8 cellular contexts compared by ENCODE assay signal in the genomic region with DNA sequence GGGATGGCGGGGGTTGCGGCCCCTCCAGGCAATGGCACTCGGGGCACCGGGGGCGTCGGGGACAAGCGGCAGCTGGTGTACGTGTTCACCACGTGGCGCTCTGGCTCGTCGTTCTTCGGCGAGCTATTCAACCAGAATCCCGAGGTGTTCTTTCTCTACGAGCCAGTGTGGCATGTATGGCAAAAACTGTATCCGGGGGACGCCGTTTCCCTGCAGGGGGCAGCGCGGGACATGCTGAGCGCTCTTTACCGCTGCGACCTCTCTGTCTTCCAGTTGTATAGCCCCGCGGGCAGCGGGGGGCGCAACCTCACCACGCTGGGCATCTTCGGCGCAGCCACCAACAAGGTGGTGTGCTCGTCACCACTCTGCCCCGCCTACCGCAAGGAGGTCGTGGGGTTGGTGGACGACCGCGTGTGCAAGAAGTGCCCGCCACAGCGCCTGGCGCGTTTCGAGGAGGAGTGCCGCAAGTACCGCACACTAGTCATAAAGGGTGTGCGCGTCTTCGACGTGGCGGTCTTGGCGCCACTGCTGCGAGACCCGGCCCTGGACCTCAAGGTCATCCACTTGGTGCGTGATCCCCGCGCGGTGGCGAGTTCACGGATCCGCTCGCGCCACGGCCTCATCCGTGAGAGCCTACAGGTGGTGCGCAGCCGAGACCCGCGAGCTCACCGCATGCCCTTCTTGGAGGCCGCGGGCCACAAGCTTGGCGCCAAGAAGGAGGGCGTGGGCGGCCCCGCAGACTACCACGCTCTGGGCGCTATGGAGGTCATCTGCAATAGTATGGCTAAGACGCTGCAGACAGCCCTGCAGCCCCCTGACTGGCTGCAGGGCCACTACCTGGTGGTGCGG. TPM values are rescaled to one million over a fixed set of nuclear protein-coding genes. Genes with fewer than 3 reads are reported as not detected.
DNase-seq lines count a peak whose midpoint lies in the region; ATAC-seq and TF ChIP-seq lines count a peak whose summit lies in the region.

No MANE protein-coding gene starts in this region.

- H3K4me3 ChIP-seq in effector memory CD4-positive, alpha-beta T cell (ENCODE audit: insufficient read depth, low read depth, low read length, poor library complexity, severe bottlenecking), result peak overlapping the region; percentile 82
- no peak overlapping the region for H3K4me3 ChIP-seq in mucosa of descending colon

- ATAC-seq in GM18517 (IDR thresholded peaks at IDR 0.05; ENCODE audit: unreplicated experiment) (peak; percentile 30), HG03469 (IDR thresholded peaks at IDR 0.05; ENCODE audit: unreplicated experiment) (peak; percentile 5), mucosa of descending colon (peak; percentile 32), HG02623 (IDR thresholded peaks at IDR 0.05; ENCODE audit: unreplicated experiment) (no peak)

- no peak for TF ChIP-seq CTCF in mucosa of descending colon (IDR thresholded peaks at IDR 0.05)

- no peak overlapping the region for H3K27ac ChIP-seq in effector memory CD4-positive, alpha-beta T cell (ENCODE audit: insufficient read depth, low read length, poor library complexity, severe bottlenecking)

- no peaks in the 10 kb centered on the region for H3K4me1 ChIP-seq in effector memory CD4-positive, alpha-beta T cell (ENCODE audit: control insufficient read depth, insufficient read depth, low read length, poor library complexity, severe bottlenecking)
- peaks cover 9% of the 10 kb centered on the region for H3K4me1 ChIP-seq in mucosa of descending colon (ENCODE audit: low read depth)

- no peaks in the 10 kb centered on the region for H3K36me3 ChIP-seq in effector memory CD4-positive, alpha-beta T cell (ENCODE audit: control insufficient read depth, insufficient read depth, low read length)
- no peaks in the 10 kb centered on the region for H3K36me3 ChIP-seq in mucosa of descending colon (ENCODE audit: low read depth)

- H3K9me3 ChIP-seq in effector memory CD4-positive, alpha-beta T cell (ENCODE audit: control insufficient read depth, low read length), result no peaks in the 10 kb centered on the region
- no peaks in the 10 kb centered on the region for H3K9me3 ChIP-seq in mucosa of descending colon

- H3K27me3 ChIP-seq in effector memory CD4-positive, alpha-beta T cell (replicated peaks; ENCODE audit: control insufficient read depth, insufficient read depth, low read length, poor library complexity, severe bottlenecking), result no peaks in the 10 kb centered on the region

- intact Hi-C loops in mucosa of descending colon (cut with DNase I, micrococcal nuclease), result no loop called here

- DNase-seq in activated CD4-positive, alpha-beta T cell treated with anti-CD3 and anti-CD28 coated beads, Interleukin-2, amount 50 U/mL, for 48 hours, result peak; percentile 73 to 79
- DNase-seq in effector memory CD4-positive, alpha-beta T cell, result no peak
- DNase-seq in mucosa of descending colon (peak; percentile 60 to 76 (median 64)), NCI-H2196 (lab: John Stamatoyannopoulos, UW; ENCODE audit: unreplicated experiment) (no peak)
- peak; percentile 36 to 48 for DNase-seq in stimulated activated CD8-positive, alpha-beta memory T cell treated with anti-CD3 and anti-CD28 coated beads, Interleukin-7, amount 100 ng/mL, for 1 hour (ENCODE audit: low read depth in 2 of 2)

RNA-seq across cellular contexts. Expression of a gene that starts 1.9 kb away (rescaled TPM):
- total RNA-seq in mucosa of descending colon, result 1 to 10 TPM; 1.1 to 3.2 (median 1.5) TPM

Comparison
In these comparisons a context has a peak if more than half of its experiments do, and no peak if none do; other contexts are left out.
1. DNase-seq: peak in activated CD4-positive, alpha-beta T cell treated with anti-CD3 and anti-CD28 coated beads, Interleukin-2, amount 50 U/mL, for 48 hours (2 of 2), mucosa of descending colon (3 of 3) and stimulated activated CD8-positive, alpha-beta memory T cell treated with anti-CD3 and anti-CD28 coated beads, Interleukin-7, amount 100 ng/mL, for 1 hour (2 of 2); none in effector memory CD4-positive, alpha-beta T cell (0 of 3) and NCI-H2196 (single experiment).